Comparison of ENCODE assay signal across 1 cellular context in the genomic region with DNA sequence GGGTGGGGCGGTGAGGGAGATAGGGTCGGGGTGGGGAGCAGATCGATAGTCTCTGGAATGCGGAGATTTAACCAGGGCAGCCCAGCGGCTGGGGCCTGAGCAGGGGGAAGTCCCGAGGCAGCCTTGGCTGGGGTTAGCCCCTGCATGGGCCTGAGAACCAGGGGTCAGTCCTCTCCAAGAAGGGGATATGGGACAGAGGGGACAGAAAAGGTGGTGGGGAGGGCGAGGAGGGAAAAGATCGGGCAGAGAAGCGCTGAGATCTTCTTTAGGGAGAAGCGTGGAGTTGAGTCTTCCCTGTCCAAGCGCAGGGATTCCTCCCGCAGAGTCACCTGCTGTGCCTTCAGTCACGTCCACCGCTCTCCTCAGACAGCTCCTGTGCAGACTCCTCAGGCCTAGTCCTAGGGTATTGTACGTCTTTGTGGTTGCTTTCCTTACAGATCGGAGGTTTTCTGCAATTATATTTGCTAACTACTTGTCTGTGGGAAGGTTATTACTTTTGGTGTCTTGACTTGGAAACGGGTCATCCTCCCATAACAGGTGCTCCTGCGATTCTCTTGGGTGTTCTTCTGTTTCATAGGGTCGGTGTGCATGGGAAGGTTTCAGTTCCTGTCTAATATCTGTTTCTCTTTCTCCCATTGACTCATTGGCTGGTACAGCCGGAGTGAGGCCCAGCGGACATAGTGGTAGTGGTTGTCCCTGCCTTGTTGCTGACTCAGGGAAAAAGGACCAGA.
TF ChIP-seq lines count a peak whose summit lies in the region.

No MANE protein-coding gene starts in this region.

TF ChIP-seq in K562, 482 proteins besides CTCF, POLR2A, EP300 and RAD21 (continued from another document):
- TF ChIP-seq ZNF316 (IDR thresholded peaks at IDR 0.05) (peak; percentile 69), ESRRB (CRISPR knock-in tag; IDR thresholded peaks at IDR 0.05; ENCODE audit: borderline replicate concordance) (no peak), C11orf30 (IDR thresholded peaks at IDR 0.05; ENCODE audit: low read depth) (peak; percentile 81), MAFK (IDR thresholded peaks at IDR 0.05; ENCODE audit: low read length) (peak; percentile 82), MAFF (IDR thresholded peaks at IDR 0.05; ENCODE audit: low read length) (peak; percentile 75), ZNF384 (IDR thresholded peaks at IDR 0.05; ENCODE audit: low read depth, low read length) (no peak), MYBL2 (IDR thresholded peaks at IDR 0.05; ENCODE audit: low read depth) (no peak), MYBL2 (CRISPR knock-in tag; IDR thresholded peaks at IDR 0.05; ENCODE audit: borderline replicate concordance) (no peak), SPI1 (IDR thresholded peaks at IDR 0.05; ENCODE audit: borderline replicate concordance, low read depth, low read length) (no peak), ZNF175 (CRISPR knock-in tag; IDR thresholded peaks at IDR 0.05; ENCODE audit: low read depth) (no peak), ZNF165 (CRISPR knock-in tag; IDR thresholded peaks at IDR 0.05; ENCODE audit: borderline replicate concordance) (no peak), ILK (tag; IDR thresholded peaks at IDR 0.05; ENCODE audit: borderline replicate concordance, low read depth) (no peak), TAF15 (IDR thresholded peaks at IDR 0.05; ENCODE audit: low read depth, low read length) (no peak), MAFG (tag; conservative IDR thresholded peaks at IDR 0.05) (peak; percentile 72)
- TF ChIP-seq, protein P1, sequence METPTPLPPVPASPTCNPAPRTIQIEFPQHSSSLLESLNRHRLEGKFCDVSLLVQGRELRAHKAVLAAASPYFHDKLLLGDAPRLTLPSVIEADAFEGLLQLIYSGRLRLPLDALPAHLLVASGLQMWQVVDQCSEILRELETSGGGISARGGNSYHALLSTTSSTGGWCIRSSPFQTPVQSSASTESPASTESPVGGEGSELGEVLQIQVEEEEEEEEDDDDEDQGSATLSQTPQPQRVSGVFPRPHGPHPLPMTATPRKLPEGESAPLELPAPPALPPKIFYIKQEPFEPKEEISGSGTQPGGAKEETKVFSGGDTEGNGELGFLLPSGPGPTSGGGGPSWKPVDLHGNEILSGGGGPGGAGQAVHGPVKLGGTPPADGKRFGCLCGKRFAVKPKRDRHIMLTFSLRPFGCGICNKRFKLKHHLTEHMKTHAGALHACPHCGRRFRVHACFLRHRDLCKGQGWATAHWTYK (CRISPR knock-in tag; IDR thresholded peaks at IDR 0.05), result no peak
- TF ChIP-seq, protein P2, sequence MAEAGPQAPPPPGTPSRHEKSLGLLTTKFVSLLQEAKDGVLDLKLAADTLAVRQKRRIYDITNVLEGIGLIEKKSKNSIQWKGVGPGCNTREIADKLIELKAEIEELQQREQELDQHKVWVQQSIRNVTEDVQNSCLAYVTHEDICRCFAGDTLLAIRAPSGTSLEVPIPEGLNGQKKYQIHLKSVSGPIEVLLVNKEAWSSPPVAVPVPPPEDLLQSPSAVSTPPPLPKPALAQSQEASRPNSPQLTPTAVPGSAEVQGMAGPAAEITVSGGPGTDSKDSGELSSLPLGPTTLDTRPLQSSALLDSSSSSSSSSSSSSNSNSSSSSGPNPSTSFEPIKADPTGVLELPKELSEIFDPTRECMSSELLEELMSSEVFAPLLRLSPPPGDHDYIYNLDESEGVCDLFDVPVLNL (CRISPR knock-in tag; IDR thresholded peaks at IDR 0.05; ENCODE audit: low read depth), result no peak
- TF ChIP-seq, protein P3, sequence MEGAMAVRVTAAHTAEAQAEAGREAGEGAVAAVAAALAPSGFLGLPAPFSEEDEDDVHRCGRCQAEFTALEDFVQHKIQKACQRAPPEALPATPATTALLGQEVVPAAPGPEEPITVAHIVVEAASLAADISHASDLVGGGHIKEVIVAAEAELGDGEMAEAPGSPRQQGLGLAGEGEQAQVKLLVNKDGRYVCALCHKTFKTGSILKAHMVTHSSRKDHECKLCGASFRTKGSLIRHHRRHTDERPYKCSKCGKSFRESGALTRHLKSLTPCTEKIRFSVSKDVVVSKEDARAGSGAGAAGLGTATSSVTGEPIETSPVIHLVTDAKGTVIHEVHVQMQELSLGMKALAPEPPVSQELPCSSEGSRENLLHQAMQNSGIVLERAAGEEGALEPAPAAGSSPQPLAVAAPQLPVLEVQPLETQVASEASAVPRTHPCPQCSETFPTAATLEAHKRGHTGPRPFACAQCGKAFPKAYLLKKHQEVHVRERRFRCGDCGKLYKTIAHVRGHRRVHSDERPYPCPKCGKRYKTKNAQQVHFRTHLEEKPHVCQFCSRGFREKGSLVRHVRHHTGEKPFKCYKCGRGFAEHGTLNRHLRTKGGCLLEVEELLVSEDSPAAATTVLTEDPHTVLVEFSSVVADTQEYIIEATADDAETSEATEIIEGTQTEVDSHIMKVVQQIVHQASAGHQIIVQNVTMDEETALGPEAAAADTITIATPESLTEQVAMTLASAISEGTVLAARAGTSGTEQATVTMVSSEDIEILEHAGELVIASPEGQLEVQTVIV (CRISPR knock-in tag; IDR thresholded peaks at IDR 0.05; ENCODE audit: borderline replicate concordance), result no peak
